9 cellular contexts compared by ENCODE assay signal in the genomic region with DNA sequence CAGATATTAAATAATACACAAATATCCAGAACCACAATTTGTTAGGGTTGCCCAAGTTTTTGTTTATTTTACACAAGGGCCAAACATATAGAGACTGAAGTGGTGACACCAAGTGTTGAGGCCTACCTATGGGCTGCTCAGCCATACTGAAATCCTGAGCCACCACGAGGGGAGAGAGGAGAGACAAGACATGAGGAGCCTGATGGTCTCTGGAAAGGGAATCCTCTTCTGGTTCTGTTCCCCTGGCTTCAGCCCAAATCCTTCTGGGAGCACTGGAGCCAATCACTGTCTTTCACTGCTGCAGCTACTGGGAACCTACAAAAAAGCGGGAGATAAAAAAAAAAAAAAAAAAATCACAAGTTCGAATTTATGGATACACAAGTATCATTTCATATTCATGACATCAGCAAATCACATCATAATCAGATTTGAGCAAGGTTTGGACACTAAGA. TPM values are rescaled to one million over a fixed set of nuclear protein-coding genes. Genes with fewer than 3 reads are reported as not detected.
DNase-seq lines count a peak whose midpoint lies in the region; FAIRE-seq and TF ChIP-seq lines count a peak whose summit lies in the region.
"Had no signal": no experiment of that assay in that cellular context is flagged by ENCODE, and none has a peak within 500 bp of the region (broad histone marks: within the 10 kb centered on the region; RNA-seq: fewer than 3 reads in every experiment).

No MANE protein-coding gene starts in this region.

- H3K4ac ChIP-seq in H1 (replicated peaks; ENCODE audit: insufficient read length, low read depth, low read length) (no peak overlapping the region), neuronal stem cell (ENCODE audit: low read length) (no peak overlapping the region)

- H3K9ac ChIP-seq in ES-I3 (ENCODE audit: low read depth, low read length) (peak overlapping the region; percentile 84), H1 (replicated peaks in 1 of 4; ENCODE audit: extremely low read depth in 1 of 4, low read depth in 3 of 4, low read length in 3 of 4) (peak overlapping the region in 1 of 4 experiments; percentile 19; a peak in 1 of 7 replicates), neuronal stem cell (ENCODE audit: low read depth, low read length, poor library complexity) (no peak overlapping the region)

- H3K4me1 ChIP-seq in ES-I3 (ENCODE audit: insufficient read depth, low read length) (peaks cover 31% of the 10 kb centered on the region), H1 (replicated peaks in 1 of 4; ENCODE audit: control insufficient read depth in 3 of 4, insufficient read depth in 4 of 4, low read length in 3 of 4) (peaks cover 14 to 36% (median 24%) of the 10 kb centered on the region in 4 experiments), neuronal stem cell (ENCODE audit: control insufficient read depth in 2 of 2, insufficient read depth in 1 of 2, low read depth in 1 of 2, low read length in 2 of 2) (peaks cover 6 to 30% of the 10 kb centered on the region in 2 donors)

- H2BK5ac ChIP-seq in H1 (ENCODE audit: low read depth, low read length) = 0 out of 2 replicates have a peak overlapping the region, but pooled peaks have one; percentile 36
- H2BK5ac ChIP-seq in neuronal stem cell (ENCODE audit: low read length) = no peak overlapping the region

- CTCF ChIA-PET in H1 (lab: Charles Lee; ENCODE audit: partially characterized antibody) = interaction anchor here (3.6 kb wide), 1 partner anchor 14 kb away, joined by 17 read pairs; no protein-coding TSS in a partner anchor

- no peak for TF ChIP-seq CTCF in H1 (IDR thresholded peaks at IDR 0.05; ENCODE audit: control extremely low read depth in 1 of 3, insufficient read depth in 1 of 3, low read depth in 1 of 3, low read length in 3 of 3)

- H3K4me2 ChIP-seq in H1 (ENCODE audit: insufficient read depth in 1 of 2, low read depth in 2 of 2, low read length in 2 of 2) (peak overlapping the region; percentile 95 to 97; a peak in 3 of 4 replicates), neuronal stem cell (ENCODE audit: insufficient read depth, low read length, poor library complexity, severe bottlenecking) (no peak overlapping the region)

- peak overlapping the region in 2 of 4 experiments; percentile 77 to 79; a peak in 3 of 8 replicates for H3K4me3 ChIP-seq in H1 (ENCODE audit: extremely low read depth in 1 of 4, insufficient read depth in 2 of 4, low read depth in 3 of 4, low read length in 4 of 4)
- H3K4me3 ChIP-seq in neuronal stem cell (ENCODE audit: low read length in 2 of 2) = peak overlapping the region in 1 of 2 donors; percentile 60

- TF ChIP-seq POLR2A in H1 (IDR thresholded peaks at IDR 0.05; ENCODE audit: control extremely low read depth in 1 of 2, low read depth in 2 of 2, low read length in 2 of 2) = no peak

- H3K56ac ChIP-seq in H1 (replicated peaks; ENCODE audit: insufficient read length, low read depth, low read length) = no peak overlapping the region

- H3K9me3 ChIP-seq in ES-I3 (ENCODE audit: control insufficient read depth, insufficient read depth, low read length) (no peaks in the 10 kb centered on the region), H1 (ENCODE audit: insufficient read depth in 2 of 2, low read depth in 1 of 2, low read length in 1 of 2) (no peaks in the 10 kb centered on the region), neuronal stem cell (replicated peaks in 1 of 2; ENCODE audit: control insufficient read depth in 2 of 2, insufficient read depth in 1 of 2, low read depth in 1 of 2, low read length in 2 of 2) (no peaks in the 10 kb centered on the region)

- H3K23me2 ChIP-seq in H1 (ENCODE audit: low read depth, low read length) = peaks cover 18% of the 10 kb centered on the region

- H4K8ac ChIP-seq in H1 (ENCODE audit: extremely low read depth, insufficient read depth, low read length) (no peak overlapping the region), neuronal stem cell (ENCODE audit: low read depth, low read length) (no peak overlapping the region)

- DNase-seq in NCI-H1694 (lab: John Stamatoyannopoulos, UW) (peak; percentile 59), H1 (ENCODE audit: low read depth in 1 of 2, low spot score in 2 of 2) (no peak), neuronal stem cell (ENCODE audit: low spot score) (no peak), NCI-H1436 (lab: John Stamatoyannopoulos, UW) (no peak), NK-92 (lab: John Stamatoyannopoulos, UW; ENCODE audit: unreplicated experiment) (no peak), AG20443 (ENCODE audit: low spot score) (no peak)
- no peak for DNase-seq in activated naive CD4-positive, alpha-beta T cell treated with Interleukin-2 at 50 U/mL for 16 hours
- DNase-seq: foreskin melanocyte had no signal

- H3K27ac ChIP-seq in H1 (ENCODE audit: low read depth, low read length) (no peak overlapping the region; the same call in 1 of the 2 replicates), neuronal stem cell (replicated peaks; ENCODE audit: low read length) (peak overlapping the region; percentile 83)

- H2AFZ ChIP-seq in H1 (ENCODE audit: low read length) (no peak overlapping the region), neuronal stem cell (ENCODE audit: low read length) (no peak overlapping the region)

- WGBS in H1 (ENCODE audit: extremely low coverage in 1 of 2, insufficient coverage in 1 of 2, insufficient read length in 1 of 2, insufficient replicate concordance in 2 of 2, low coverage in 1 of 2, low lambda C conversion rate in 2 of 2, missing lambda C conversion rate in 1 of 2), 2 experiments = 55% methylated on average over 3 of the region's 3 CpGs; no CpG with 5 or more reads in 1 of the 2 experiments
- no CpG with 5 or more reads among the region's 3 CpGs for WGBS in neuronal stem cell (ENCODE audit: extremely low coverage in 2 of 2, insufficient read length in 2 of 2, insufficient replicate concordance in 1 of 2), 2 donors

- TF ChIP-seq RAD21 in H1 (IDR thresholded peaks at IDR 0.05 in 1 of 2, conservative IDR thresholded peaks at IDR 0.05 in 1 of 2; ENCODE audit: low read depth in 2 of 2, low read length in 2 of 2) = no peak

- 0 out of 7 replicates have a peak, but pooled peaks cover 0 to 3% (median 0%) of the 10 kb centered on the region in 4 experiments for H3K27me3 ChIP-seq in H1 (replicated peaks in 1 of 4; ENCODE audit: control insufficient read depth in 3 of 4, extremely low read depth in 1 of 4, insufficient read depth in 3 of 4, low read length in 3 of 4)
- no peaks in the 10 kb centered on the region for H3K27me3 ChIP-seq in neuronal stem cell (ENCODE audit: control insufficient read depth in 3 of 3, insufficient read depth in 3 of 3, low read depth in 1 of 3, low read length in 3 of 3)

- peak; percentile 57 for FAIRE-seq in H1 (lab: Jason Lieb, UNC)

- H4K5ac ChIP-seq in H1 (ENCODE audit: insufficient read length, low read depth, low read length) = peak overlapping the region; percentile 98

- H3K36me3 ChIP-seq in ES-I3 (ENCODE audit: insufficient read depth, low read length) (no peaks in the 10 kb centered on the region), H1 (ENCODE audit: control insufficient read depth in 2 of 4, insufficient read depth in 4 of 4, low read length in 3 of 4) (no peaks in the 10 kb centered on the region), neuronal stem cell (replicated peaks in 1 of 2; ENCODE audit: control insufficient read depth in 2 of 2, insufficient read depth in 2 of 2, low read length in 2 of 2) (peaks cover 0 to 7% of the 10 kb centered on the region in 2 donors)

- H3K79me2 ChIP-seq in H1 (ENCODE audit: control insufficient read depth in 1 of 2, insufficient read depth in 2 of 2, low read length in 2 of 2) = peaks cover 0 to 9% of the 10 kb centered on the region in 2 experiments; a peak in 2 of 4 replicates

- no peak overlapping the region; the same call in 1 of the 2 replicates for H2BK20ac ChIP-seq in H1 (ENCODE audit: low read length)

- POLR2A ChIA-PET in H1 (lab: Charles Lee; ENCODE audit: partially characterized antibody) = interaction anchor here (0.6 to 17.3 kb wide), 6 partner anchors 10 to 375 kb away, joined by 3 to 352 read pairs (median 6); no protein-coding TSS in a partner anchor

- no peak overlapping the region for H3K23ac ChIP-seq in H1 (ENCODE audit: insufficient read length)
- no peak overlapping the region for H3K23ac ChIP-seq in neuronal stem cell (ENCODE audit: low read depth, low read length, poor library complexity)

- H3K18ac ChIP-seq in H1 (ENCODE audit: extremely low read depth, low read length) (peak overlapping the region; percentile 88), neuronal stem cell (ENCODE audit: low read length) (peak overlapping the region; percentile 21)

- peak overlapping the region; percentile 71 for H4K91ac ChIP-seq in H1 (replicated peaks; ENCODE audit: insufficient read length, low read length)
- no peak overlapping the region for H4K91ac ChIP-seq in neuronal stem cell (ENCODE audit: low read depth, low read length, poor library complexity)

- no peaks in the 10 kb centered on the region for H4K20me1 ChIP-seq in H1 (replicated peaks in 1 of 2; ENCODE audit: control insufficient read depth in 1 of 2, insufficient read depth in 2 of 2, low read length in 2 of 2)

- H2AK5ac ChIP-seq in H1 (ENCODE audit: low read depth, low read length) (no peak overlapping the region), neuronal stem cell (ENCODE audit: low read depth, low read length) (no peak overlapping the region)

- H2BK12ac ChIP-seq in H1 (ENCODE audit: low read depth, low read length) (peak overlapping the region; percentile 90), neuronal stem cell (ENCODE audit: low read length) (no peak overlapping the region)

- no peaks in the 10 kb centered on the region for H3K79me1 ChIP-seq in H1 (ENCODE audit: low read depth, low read length)
- no peaks in the 10 kb centered on the region for H3K79me1 ChIP-seq in neuronal stem cell (ENCODE audit: low read depth, low read length)

- TF ChIP-seq EP300 in H1 (IDR thresholded peaks at IDR 0.05; ENCODE audit: borderline replicate concordance in 1 of 2, low read depth in 2 of 2, low read length in 2 of 2) = no peak

- H2BK15ac ChIP-seq in H1 (ENCODE audit: low read length) (no peak overlapping the region; the same call in 1 of the 2 replicates), neuronal stem cell (ENCODE audit: low read length) (no peak overlapping the region)

- H2BK120ac ChIP-seq in H1 (replicated peaks; ENCODE audit: low read depth, low read length) (no peak overlapping the region), neuronal stem cell (ENCODE audit: low read depth, low read length) (no peak overlapping the region)

- no peak overlapping the region for H3K14ac ChIP-seq in H1 (ENCODE audit: insufficient read length)
- H3K14ac ChIP-seq in neuronal stem cell (ENCODE audit: low read length) = no peak overlapping the region

RNA-seq across cellular contexts. Expression of gene SKIDA1, which starts 1.9 kb away (rescaled TPM):
- total RNA-seq in H1 (2021; fragmentation: NEBNext Ultra II Directional; extraction: Animal tissue kit (Norgen Biotek cat#: 25700)) = 8.0 and 8.2 TPM in 2 replicates
- polyA plus RNA-seq in H1 (2011; rRNA removed) = 1.5 and 2.2 TPM in 2 replicates
- 2.5 TPM for polyA plus RNA-seq in H1 (2011; cell fraction: cytosol; rRNA removed)
- polyA plus RNA-seq in H1 (2011; cell fraction: nucleus; rRNA removed) = 2.5 TPM
- 4.3 to 6.0 TPM (median 4.5 TPM) in 4 replicates for polyA plus RNA-seq in H1 (2012, experiment 1 of 2)
- polyA plus RNA-seq in H1 (2012, experiment 2 of 2) = 1.7 TPM
- 2.1 TPM for polyA plus RNA-seq in H1 (2013, experiment 1 of 2)
- 1.8 TPM for polyA plus RNA-seq in H1 (2013, experiment 2 of 2)
- 3.4 and 4.2 TPM in 2 replicates for polyA minus RNA-seq in H1 (2011; rRNA and poly(A)+ RNA removed)
- polyA minus RNA-seq in H1 (2011; cell fraction: cytosol; rRNA and poly(A)+ RNA removed) = 5.3 TPM
- 4.9 TPM for polyA minus RNA-seq in H1 (2011; cell fraction: nucleus; rRNA and poly(A)+ RNA removed)
- polyA plus RNA-seq in neuronal stem cell (2013, experiment 1 of 2) = 57.0 TPM
- 57.0 TPM for polyA plus RNA-seq in neuronal stem cell (2013, experiment 2 of 2)

RNA-seq across cellular contexts. Expression of gene MLLT10, which starts 10.4 kb away (rescaled TPM):
- 53.1 and 56.9 TPM in 2 replicates for total RNA-seq in H1 (2021; fragmentation: NEBNext Ultra II Directional; extraction: Animal tissue kit (Norgen Biotek cat#: 25700))
- polyA plus RNA-seq in H1 (2011; rRNA removed) = 36.1 and 62.1 TPM in 2 replicates
- polyA plus RNA-seq in H1 (2011; cell fraction: cytosol; rRNA removed) = 51.8 TPM
- polyA plus RNA-seq in H1 (2011; cell fraction: nucleus; rRNA removed) = 65.3 TPM
- polyA plus RNA-seq in H1 (2012, experiment 1 of 2) = 34.7 to 47.4 TPM (median 38.7 TPM) in 4 replicates
- polyA plus RNA-seq in H1 (2012, experiment 2 of 2) = 7.2 TPM
- polyA plus RNA-seq in H1 (2013, experiment 1 of 2) = 28.1 TPM
- 31.0 TPM for polyA plus RNA-seq in H1 (2013, experiment 2 of 2)
- polyA minus RNA-seq in H1 (2011; rRNA and poly(A)+ RNA removed) = 123 and 154 TPM in 2 replicates
- 34.3 TPM for polyA minus RNA-seq in H1 (2011; cell fraction: cytosol; rRNA and poly(A)+ RNA removed)
- 116 TPM for polyA minus RNA-seq in H1 (2011; cell fraction: nucleus; rRNA and poly(A)+ RNA removed)
- 43.4 TPM for polyA plus RNA-seq in neuronal stem cell (2013, experiment 1 of 2)
- 44.9 TPM for polyA plus RNA-seq in neuronal stem cell (2013, experiment 2 of 2)
